8 cellular contexts compared by ENCODE assay signal in the genomic region with DNA sequence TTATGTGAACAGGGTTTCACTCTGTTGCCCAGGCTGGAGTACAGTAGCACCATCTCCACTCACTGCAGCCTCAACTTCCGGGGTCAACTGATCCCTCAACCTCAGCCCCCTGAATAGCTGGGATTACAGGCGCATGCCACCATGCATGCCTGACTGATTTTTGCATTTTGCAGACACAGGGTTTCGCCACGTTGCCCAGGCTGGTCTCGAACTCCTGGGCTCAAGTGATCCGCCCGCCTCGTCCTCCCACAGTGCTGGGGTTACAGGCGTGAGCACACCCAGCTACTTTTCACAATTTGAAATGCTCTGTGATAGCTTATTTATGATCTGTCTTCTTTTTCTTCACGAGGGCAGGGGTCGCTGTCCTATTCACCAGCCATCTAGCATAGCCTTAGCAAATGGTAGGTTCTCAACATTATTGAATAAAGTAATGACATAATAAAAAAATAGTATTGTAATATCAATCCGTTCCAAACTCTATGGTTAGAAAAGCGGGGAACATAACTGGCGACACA. TPM values are rescaled to one million over a fixed set of nuclear protein-coding genes. Genes with fewer than 3 reads are reported as not detected.
DNase-seq lines count a peak whose midpoint lies in the region; ATAC-seq and TF ChIP-seq lines count a peak whose summit lies in the region.

No MANE protein-coding gene starts in this region.

- TF ChIP-seq POLR2A in stomach (IDR thresholded peaks at IDR 0.05) = no peak

- peaks cover 26% of the 10 kb centered on the region for H3K36me3 ChIP-seq in iPS-20b (ENCODE audit: insufficient read depth, low read depth, low read length)
- H3K36me3 ChIP-seq in stomach = peaks cover 0 to 15% (median 7%) of the 10 kb centered on the region in 4 donors

- peaks cover 43% of the 10 kb centered on the region for H3K36me3 Mint-ChIP-seq in activated T-cell treated with anti-CD3 and anti-CD28 coated beads, Interleukin-2, amount 50 U/mL, for 24 hours (ENCODE audit: low read depth)
- peaks cover 35% of the 10 kb centered on the region for H3K36me3 Mint-ChIP-seq in WTC11

- H3K4me1 Mint-ChIP-seq in activated T-cell treated with anti-CD3 and anti-CD28 coated beads, Interleukin-2, amount 50 U/mL, for 24 hours (ENCODE audit: low read depth) = peaks cover 62% of the 10 kb centered on the region
- H3K4me1 Mint-ChIP-seq in WTC11 = peaks cover 29% of the 10 kb centered on the region

- peak overlapping the region; percentile 94 for H3K27ac Mint-ChIP-seq in activated T-cell treated with anti-CD3 and anti-CD28 coated beads, Interleukin-2, amount 50 U/mL, for 24 hours
- H3K27ac Mint-ChIP-seq in WTC11 = no peak overlapping the region

- TF ChIP-seq EP300 in stomach (IDR thresholded peaks at IDR 0.05) = no peak

- no peaks in the 10 kb centered on the region for H3K27me3 ChIP-seq in iPS-20b (ENCODE audit: insufficient read depth, low read length)
- H3K27me3 ChIP-seq in stomach = no peaks in the 10 kb centered on the region

- H3K9me3 Mint-ChIP-seq in activated T-cell treated with anti-CD3 and anti-CD28 coated beads, Interleukin-2, amount 50 U/mL, for 24 hours = no peaks in the 10 kb centered on the region
- H3K9me3 Mint-ChIP-seq in WTC11 = no peaks in the 10 kb centered on the region

- DNase-seq in activated T-cell treated with anti-CD3 and anti-CD28 coated beads, Interleukin-2, amount 50 U/mL, for 24 hours = no peak
- DNase-seq in activated T-cell treated with anti-CD3 and anti-CD28 coated beads for 4 hours = no peak
- no peak for DNase-seq in WTC11 (ENCODE audit: low spot score)
- DNase-seq in stomach = no peak
- DNase-seq in middle frontal gyrus (ENCODE audit: extremely low spot score, low spot score) = no peak
- no peak for DNase-seq in stimulated activated CD4-positive, alpha-beta T cell treated with anti-CD3 and anti-CD28 coated beads, Interleukin-4, amount 100 ng/mL, for 1 hour

- peak; percentile 35 for ATAC-seq in WTC11
- no peak for ATAC-seq in GM18511 (IDR thresholded peaks at IDR 0.05; ENCODE audit: unreplicated experiment)

- CTCF ChIA-PET in WTC11 (lab: Charles Lee) = interaction anchor here (0.6 to 1.8 kb wide), 15 partner anchors 9 to 101 kb away, joined by 3 to 10 read pairs (median 4); no protein-coding TSS in a partner anchor

- H3K27ac ChIP-seq in iPS-20b (ENCODE audit: low read length) (no peak overlapping the region), stomach (peak overlapping the region in 4 of 5 donors; percentile 72 to 86 (median 82))

- WGBS in stomach, 5 donors = 68 to 77% (median 72%) methylated on average over 14 of the region's 14 CpGs

- no peak overlapping the region; the same call in 1 of the 2 replicates for H3K9ac ChIP-seq in iPS-20b (ENCODE audit: low read depth, low read length)

- H3K27me3 Mint-ChIP-seq in activated T-cell treated with anti-CD3 and anti-CD28 coated beads, Interleukin-2, amount 50 U/mL, for 24 hours = no peaks in the 10 kb centered on the region
- no peaks in the 10 kb centered on the region for H3K27me3 Mint-ChIP-seq in WTC11 (ENCODE audit: low read depth)

- intact Hi-C loops in stomach (cut with DNase I; ENCODE audit: low total_unique reads) = no loop called here

- H3K4me1 ChIP-seq in iPS-20b (ENCODE audit: insufficient read depth, low read length) = no peaks in the 10 kb centered on the region
- peaks cover 15 to 79% (median 38%) of the 10 kb centered on the region in 4 donors for H3K4me1 ChIP-seq in stomach

- TF ChIP-seq CTCF in WTC11 (IDR thresholded peaks at IDR 0.05) (no peak), stomach (IDR thresholded peaks at IDR 0.05) (no peak)

- H3K9me3 ChIP-seq in iPS-20b (ENCODE audit: insufficient read depth, low read depth, low read length) (no peaks in the 10 kb centered on the region), stomach (no peaks in the 10 kb centered on the region)

- H3K4me3 ChIP-seq in iPS-20b (ENCODE audit: low read length) = peak overlapping the region; percentile 95; the same call in 1 of the 2 replicates
- peak overlapping the region in 2 of 4 donors; percentile 79 to 86 for H3K4me3 ChIP-seq in stomach

- POLR2A ChIA-PET in WTC11 (lab: Charles Lee) = no interaction called here

- peak overlapping the region; percentile 92 for H3K4me3 Mint-ChIP-seq in activated T-cell treated with anti-CD3 and anti-CD28 coated beads, Interleukin-2, amount 50 U/mL, for 24 hours
- peak overlapping the region; percentile 100 for H3K4me3 Mint-ChIP-seq in WTC11

TF ChIP-seq in WTC11, 78 proteins besides CTCF, POLR2A, EP300 and RAD21:
- TF ChIP-seq, protein P1, sequence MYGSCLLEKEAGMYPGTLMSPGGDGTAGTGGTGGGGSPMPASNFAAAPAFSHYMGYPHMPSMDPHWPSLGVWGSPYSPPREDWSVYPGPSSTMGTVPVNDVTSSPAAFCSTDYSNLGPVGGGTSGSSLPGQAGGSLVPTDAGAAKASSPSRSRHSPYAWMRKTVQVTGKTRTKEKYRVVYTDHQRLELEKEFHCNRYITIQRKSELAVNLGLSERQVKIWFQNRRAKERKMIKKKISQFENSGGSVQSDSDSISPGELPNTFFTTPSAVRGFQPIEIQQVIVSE (CRISPR knock-in tag; IDR thresholded peaks at IDR 0.05; ENCODE audit: borderline replicate concordance) = no peak
- TF ChIP-seq ZNF263 (CRISPR knock-in tag; IDR thresholded peaks at IDR 0.05; ENCODE audit: low read depth) (no peak), FOXK1 (CRISPR knock-in tag; IDR thresholded peaks at IDR 0.05) (no peak), GTF2I (CRISPR knock-in tag; conservative IDR thresholded peaks at IDR 0.05) (no peak), TEAD1 (CRISPR knock-in tag; IDR thresholded peaks at IDR 0.05) (no peak; the same call in 1 of the 2 replicates), NR1H2 (CRISPR knock-in tag; IDR thresholded peaks at IDR 0.05) (no peak), IRF2 (CRISPR knock-in tag; IDR thresholded peaks at IDR 0.05; ENCODE audit: borderline replicate concordance, low read depth) (no peak), ZBTB21 (CRISPR knock-in tag; IDR thresholded peaks at IDR 0.05; ENCODE audit: borderline replicate concordance) (no peak), ZNF416 (CRISPR knock-in tag; IDR thresholded peaks at IDR 0.05) (no peak)
- TF ChIP-seq, protein P2, sequence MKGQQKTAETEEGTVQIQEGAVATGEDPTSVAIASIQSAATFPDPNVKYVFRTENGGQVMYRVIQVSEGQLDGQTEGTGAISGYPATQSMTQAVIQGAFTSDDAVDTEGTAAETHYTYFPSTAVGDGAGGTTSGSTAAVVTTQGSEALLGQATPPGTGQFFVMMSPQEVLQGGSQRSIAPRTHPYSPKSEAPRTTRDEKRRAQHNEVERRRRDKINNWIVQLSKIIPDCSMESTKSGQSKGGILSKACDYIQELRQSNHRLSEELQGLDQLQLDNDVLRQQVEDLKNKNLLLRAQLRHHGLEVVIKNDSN (CRISPR knock-in tag; IDR thresholded peaks at IDR 0.05) = no peak
- TF ChIP-seq, protein P3, sequence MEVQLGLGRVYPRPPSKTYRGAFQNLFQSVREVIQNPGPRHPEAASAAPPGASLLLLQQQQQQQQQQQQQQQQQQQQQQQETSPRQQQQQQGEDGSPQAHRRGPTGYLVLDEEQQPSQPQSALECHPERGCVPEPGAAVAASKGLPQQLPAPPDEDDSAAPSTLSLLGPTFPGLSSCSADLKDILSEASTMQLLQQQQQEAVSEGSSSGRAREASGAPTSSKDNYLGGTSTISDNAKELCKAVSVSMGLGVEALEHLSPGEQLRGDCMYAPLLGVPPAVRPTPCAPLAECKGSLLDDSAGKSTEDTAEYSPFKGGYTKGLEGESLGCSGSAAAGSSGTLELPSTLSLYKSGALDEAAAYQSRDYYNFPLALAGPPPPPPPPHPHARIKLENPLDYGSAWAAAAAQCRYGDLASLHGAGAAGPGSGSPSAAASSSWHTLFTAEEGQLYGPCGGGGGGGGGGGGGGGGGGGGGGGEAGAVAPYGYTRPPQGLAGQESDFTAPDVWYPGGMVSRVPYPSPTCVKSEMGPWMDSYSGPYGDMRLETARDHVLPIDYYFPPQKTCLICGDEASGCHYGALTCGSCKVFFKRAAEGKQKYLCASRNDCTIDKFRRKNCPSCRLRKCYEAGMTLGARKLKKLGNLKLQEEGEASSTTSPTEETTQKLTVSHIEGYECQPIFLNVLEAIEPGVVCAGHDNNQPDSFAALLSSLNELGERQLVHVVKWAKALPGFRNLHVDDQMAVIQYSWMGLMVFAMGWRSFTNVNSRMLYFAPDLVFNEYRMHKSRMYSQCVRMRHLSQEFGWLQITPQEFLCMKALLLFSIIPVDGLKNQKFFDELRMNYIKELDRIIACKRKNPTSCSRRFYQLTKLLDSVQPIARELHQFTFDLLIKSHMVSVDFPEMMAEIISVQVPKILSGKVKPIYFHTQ (CRISPR knock-in tag; IDR thresholded peaks at IDR 0.05) = no peak
- TF ChIP-seq, protein P4, sequence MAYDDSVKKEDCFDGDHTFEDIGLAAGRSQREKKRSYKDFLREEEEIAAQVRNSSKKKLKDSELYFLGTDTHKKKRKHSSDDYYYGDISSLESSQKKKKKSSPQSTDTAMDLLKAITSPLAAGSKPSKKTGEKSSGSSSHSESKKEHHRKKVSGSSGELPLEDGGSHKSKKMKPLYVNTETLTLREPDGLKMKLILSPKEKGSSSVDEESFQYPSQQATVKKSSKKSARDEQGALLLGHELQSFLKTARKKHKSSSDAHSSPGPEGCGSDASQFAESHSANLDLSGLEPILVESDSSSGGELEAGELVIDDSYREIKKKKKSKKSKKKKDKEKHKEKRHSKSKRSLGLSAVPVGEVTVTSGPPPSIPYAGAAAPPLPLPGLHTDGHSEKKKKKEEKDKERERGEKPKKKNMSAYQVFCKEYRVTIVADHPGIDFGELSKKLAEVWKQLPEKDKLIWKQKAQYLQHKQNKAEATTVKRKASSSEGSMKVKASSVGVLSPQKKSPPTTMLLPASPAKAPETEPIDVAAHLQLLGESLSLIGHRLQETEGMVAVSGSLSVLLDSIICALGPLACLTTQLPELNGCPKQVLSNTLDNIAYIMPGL (CRISPR knock-in tag; IDR thresholded peaks at IDR 0.05) = no peak

RNA-seq across cellular contexts. Expression of a gene that starts 0.5 kb away (rescaled TPM):
- total RNA-seq in WTC11 (2021) (59.2 to 64.8 TPM (median 59.2 TPM) in 3 replicates), stomach (100 to 1,000 TPM in 1 of 5 donors, 10 to 100 TPM in 3, 1 to 10 TPM in 1; 9.6 to 108 (median 21.4) TPM)
- 10 to 100 TPM; 31.0 to 37.9 (median 32.6) TPM for polyA plus RNA-seq in stomach

RNA-seq across cellular contexts. Expression of a gene that starts 27.2 kb away (rescaled TPM):
- total RNA-seq in WTC11 (2021) (0.44 to 1.1 TPM (median 0.62 TPM) in 3 replicates), stomach (100 to 1,000 TPM in 1 of 5 donors, 10 to 100 TPM in 2, 1 to 10 TPM in 1, under 1 TPM in 1; 0.29 to 119 (median 21.0) TPM)
- 1 to 10 TPM; 1.9 to 5.4 (median 4.4) TPM for polyA plus RNA-seq in stomach
